8 cellular contexts compared by ENCODE assay signal in genomic region chr3:114902691-114903101, GRCh38.
A peak's percentile ranks its signal among the peaks of the same experiment; 100 is the strongest.
DNase-seq lines count a peak whose midpoint lies in the region; ATAC-seq lines count a peak whose summit lies in the region.

No MANE protein-coding gene starts in this region.

- intact Hi-C loops in left colon (cut with DNase I, micrococcal nuclease), result no loop called here

- ATAC-seq in HG02970 (IDR thresholded peaks at IDR 0.05; ENCODE audit: low FRiP score, unreplicated experiment) (peak; percentile 65), left colon (peak; percentile 6), HG03439 (IDR thresholded peaks at IDR 0.05; ENCODE audit: unreplicated experiment) (no peak)

- DNase-seq in AG08395 (ENCODE audit: low spot score) (peak; percentile 11), amniotic epithelial cell (ENCODE audit: low read depth) (peak; percentile 2), left colon (no peak), NOMO-1 treated with DMSO at 0.1 percent for 48 hours (lab: John Stamatoyannopoulos, UW; ENCODE audit: unreplicated experiment) (no peak), NCI-H1092 (lab: John Stamatoyannopoulos, UW) (no peak), SK-N-DZ (ENCODE audit: low spot score) (no peak)

Comparison
In these comparisons a context has a peak if more than half of its experiments do, and no peak if none do; other contexts are left out.
1. DNase-seq: peak in AG08395 (single experiment) and amniotic epithelial cell (single experiment); none in left colon (0 of 2), NOMO-1 treated with DMSO at 0.1 percent for 48 hours (single experiment), NCI-H1092 (single experiment) and SK-N-DZ (single experiment).